16 cellular contexts compared by ENCODE assay signal in the genomic region with DNA sequence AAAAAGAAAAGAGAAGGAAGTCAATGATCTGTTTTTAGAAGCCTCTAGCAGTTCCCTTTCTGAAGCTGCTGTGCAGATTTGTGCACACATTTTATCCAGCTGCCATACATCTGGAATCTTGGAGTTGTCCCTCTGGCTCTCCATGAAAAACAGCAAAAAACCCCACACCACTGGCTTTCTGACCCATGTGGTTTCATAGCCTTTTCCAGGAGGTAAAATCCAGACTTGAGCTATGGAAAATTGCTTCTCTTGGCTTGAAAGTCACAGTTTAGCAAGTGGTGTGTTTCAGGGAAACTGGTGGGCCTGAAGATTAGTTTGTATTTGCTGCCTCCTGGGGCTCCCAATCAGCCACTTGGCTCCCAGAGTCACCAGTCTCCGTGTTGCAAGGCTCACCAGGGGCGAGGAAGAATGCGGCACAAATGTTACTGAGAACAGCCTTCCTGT. TPM values are rescaled to one million over a fixed set of nuclear protein-coding genes. Genes with fewer than 3 reads are reported as not detected.
DNase-seq lines count a peak whose midpoint lies in the region; ATAC-seq and TF ChIP-seq lines count a peak whose summit lies in the region.
"Had no signal": no experiment of that assay in that cellular context is flagged by ENCODE, and none has a peak within 500 bp of the region (broad histone marks: within the 10 kb centered on the region; RNA-seq: fewer than 3 reads in every experiment).

No MANE protein-coding gene starts in this region.

- TF ChIP-seq CTCF in endodermal cell (conservative IDR thresholded peaks at IDR 0.05): peak; percentile 25
- no peak for TF ChIP-seq CTCF in SK-N-SH (IDR thresholded peaks at IDR 0.05)

- H3K4me2 ChIP-seq in SK-N-SH: no peak overlapping the region

- no peaks in the 10 kb centered on the region for H3K79me2 ChIP-seq in SK-N-SH (ENCODE audit: insufficient read depth)

- H3K9me3 ChIP-seq in endodermal cell (ENCODE audit: control insufficient read depth, low read length) (no peaks in the 10 kb centered on the region), SK-N-SH (no peaks in the 10 kb centered on the region)
- H3K9me3 ChIP-seq: Peyer's patch had no signal

- in situ Hi-C loops in KBM-7 (cut with MboI; ENCODE audit: low pct_unique_long_range_greater_than_20kb, low sequenced_read_pairs): no loop called here

- H3K4me3 ChIP-seq in endodermal cell (ENCODE audit: low read length) (no peak overlapping the region), SK-N-SH (ENCODE audit: low read depth in 2 of 2, low read length in 1 of 2) (no peak overlapping the region)
- H3K4me3 ChIP-seq: Peyer's patch had no signal

- no peak overlapping the region for H3K27ac ChIP-seq in endodermal cell (ENCODE audit: low read depth, low read length)
- no peak overlapping the region for H3K27ac ChIP-seq in SK-N-SH (ENCODE audit: low read depth in 2 of 2, low read length in 1 of 2)
- H3K27ac ChIP-seq: C4-2B, Peyer's patch had no signal

- peaks cover 8% of the 10 kb centered on the region for H3K4me1 Mint-ChIP-seq in endodermal cell

- TF ChIP-seq EP300 in SK-N-SH (IDR thresholded peaks at IDR 0.05; ENCODE audit: borderline replicate concordance in 1 of 2, low read depth in 1 of 2, low read length in 1 of 2): no peak

- H3K9ac ChIP-seq in endodermal cell (ENCODE audit: extremely low read depth, low read length, poor library complexity, severe bottlenecking): no peak overlapping the region
- H3K9ac ChIP-seq in SK-N-SH: no peak overlapping the region

- H3K9me2 ChIP-seq in SK-N-SH: no peaks in the 10 kb centered on the region

- CTCF ChIA-PET in SK-N-SH (lab: Yijun Ruan, JAX): no interaction called here

- H4K20me1 ChIP-seq in SK-N-SH (ENCODE audit: insufficient read depth): no peaks in the 10 kb centered on the region

- H3K27me3 ChIP-seq in endodermal cell (ENCODE audit: control insufficient read depth, insufficient read depth, low read length, poor library complexity, severe bottlenecking): no peaks in the 10 kb centered on the region
- H3K27me3 ChIP-seq in SK-N-SH (ENCODE audit: insufficient read depth): no peaks in the 10 kb centered on the region; the same call in 1 of the 2 replicates
- H3K27me3 ChIP-seq: Peyer's patch had no signal

- H3K36me3 ChIP-seq in endodermal cell (ENCODE audit: control insufficient read depth, insufficient read depth, low read length): no peaks in the 10 kb centered on the region
- no peaks in the 10 kb centered on the region for H3K36me3 ChIP-seq in SK-N-SH (replicated peaks in 1 of 2; ENCODE audit: control insufficient read depth in 1 of 2, insufficient read depth in 2 of 2, low read length in 1 of 2)
- H3K36me3 ChIP-seq: Peyer's patch had no signal

- H3K36me3 Mint-ChIP-seq in endodermal cell (ENCODE audit: low read depth): no peaks in the 10 kb centered on the region
- H3K36me3 Mint-ChIP-seq: activated CD4-positive, alpha-beta memory T cell treated with anti-CD3 and anti-CD28 coated beads for 36 hours had no signal

- peak; percentile 43 for DNase-seq in AG20443 (ENCODE audit: low spot score)
- DNase-seq in KBM-7: peak; percentile 43
- peak; percentile 59 for DNase-seq in endodermal cell
- peak; percentile 36 for DNase-seq in mucosa of gallbladder (ENCODE audit: low spot score)
- no peak for DNase-seq in SK-N-SH
- DNase-seq in NCI-H774 (lab: John Stamatoyannopoulos, UW): no peak
- DNase-seq in effector CD8-positive, alpha-beta T cell (lab: John Stamatoyannopoulos, UW): no peak
- DNase-seq: activated CD4-positive, alpha-beta memory T cell treated with anti-CD3 and anti-CD28 coated beads for 36 hours; activated effector memory CD4-positive, alpha-beta T cell treated with anti-CD3 and anti-CD28 coated beads, Interleukin-2, amount 50 U/mL, for 16 hours; NCI-H226; Peyer's patch; stimulated activated CD4-positive, alpha-beta T cell treated with anti-CD3 and anti-CD28 coated beads, Interleukin-4, amount 100 ng/mL, for 4 hours; T-helper 9 cell had no signal

- H2AFZ ChIP-seq in SK-N-SH (ENCODE audit: low read depth): no peak overlapping the region

- H3K4me1 ChIP-seq in endodermal cell (ENCODE audit: control insufficient read depth, insufficient read depth, low read length): no peaks in the 10 kb centered on the region
- H3K4me1 ChIP-seq in SK-N-SH (ENCODE audit: control insufficient read depth in 1 of 2, insufficient read depth in 2 of 2, low read depth in 1 of 2, low read length in 1 of 2): no peaks in the 10 kb centered on the region

- H3K9me3 Mint-ChIP-seq in endodermal cell: no peaks in the 10 kb centered on the region
- H3K9me3 Mint-ChIP-seq: activated CD4-positive, alpha-beta memory T cell treated with anti-CD3 and anti-CD28 coated beads for 36 hours; stimulated activated naive CD8-positive, alpha-beta T cell treated with anti-CD3 and anti-CD28 coated beads, Interleukin-15, Interleukin-2, amounts not matched to agents 100 ng/mL and 50 ng/mL, for 24 hours had no signal

- H3K4me3 Mint-ChIP-seq in endodermal cell: no peak overlapping the region
- H3K4me3 Mint-ChIP-seq: activated CD4-positive, alpha-beta memory T cell treated with anti-CD3 and anti-CD28 coated beads for 36 hours; stimulated activated naive CD8-positive, alpha-beta T cell treated with anti-CD3 and anti-CD28 coated beads, Interleukin-15, Interleukin-2, amounts not matched to agents 100 ng/mL and 50 ng/mL, for 24 hours had no signal

- no peak overlapping the region for H3K27ac Mint-ChIP-seq in endodermal cell
- H3K27ac Mint-ChIP-seq: activated CD4-positive, alpha-beta memory T cell treated with anti-CD3 and anti-CD28 coated beads for 36 hours; stimulated activated naive CD8-positive, alpha-beta T cell treated with anti-CD3 and anti-CD28 coated beads, Interleukin-15, Interleukin-2, amounts not matched to agents 100 ng/mL and 50 ng/mL, for 24 hours had no signal

- POLR2A ChIA-PET in SK-N-SH (lab: Yijun Ruan, JAX): no interaction called here

- H3F3A ChIP-seq in SK-N-SH (replicated peaks; ENCODE audit: insufficient read depth): no peaks in the 10 kb centered on the region

- H3K27me3 Mint-ChIP-seq in endodermal cell (ENCODE audit: insufficient read depth): peaks cover 1% of the 10 kb centered on the region

- TF ChIP-seq RAD21 in SK-N-SH (IDR thresholded peaks at IDR 0.05; ENCODE audit: low read length): no peak

- ATAC-seq in GM18858 (IDR thresholded peaks at IDR 0.05; ENCODE audit: unreplicated experiment): no peak

- 72 to 88% methylated on average over 2 to 3 of the region's 3 CpGs for WGBS in endodermal cell (ENCODE audit: insufficient coverage in 1 of 2, insufficient read length in 1 of 2), 2 experiments
- WGBS in SK-N-SH (ENCODE audit: low lambda C conversion rate): 83% methylated on average over 2 of the region's 3 CpGs

TF ChIP-seq in SK-N-SH, 30 proteins besides CTCF, POLR2A, EP300 and RAD21 (continues in another document):
- TF ChIP-seq GABPA (IDR thresholded peaks at IDR 0.05; ENCODE audit: low read depth) (no peak), SIN3A (IDR thresholded peaks at IDR 0.05; ENCODE audit: borderline replicate concordance, low read depth, low read length) (no peak), MXI1 (IDR thresholded peaks at IDR 0.05; ENCODE audit: low read depth, low read length) (no peak), FOSL2 (IDR thresholded peaks at IDR 0.05; ENCODE audit: borderline replicate concordance, low read depth) (no peak), ELF1 (IDR thresholded peaks at IDR 0.05) (no peak), FOXJ3 (CRISPR knock-in tag; IDR thresholded peaks at IDR 0.05) (no peak), FOXM1 (IDR thresholded peaks at IDR 0.05; ENCODE audit: low read depth) (no peak), CHD2 (IDR thresholded peaks at IDR 0.05; ENCODE audit: low read length, partially characterized antibody) (no peak), SMC3 (IDR thresholded peaks at IDR 0.05; ENCODE audit: low read depth, low read length) (no peak)
- TF ChIP-seq, protein P1, sequence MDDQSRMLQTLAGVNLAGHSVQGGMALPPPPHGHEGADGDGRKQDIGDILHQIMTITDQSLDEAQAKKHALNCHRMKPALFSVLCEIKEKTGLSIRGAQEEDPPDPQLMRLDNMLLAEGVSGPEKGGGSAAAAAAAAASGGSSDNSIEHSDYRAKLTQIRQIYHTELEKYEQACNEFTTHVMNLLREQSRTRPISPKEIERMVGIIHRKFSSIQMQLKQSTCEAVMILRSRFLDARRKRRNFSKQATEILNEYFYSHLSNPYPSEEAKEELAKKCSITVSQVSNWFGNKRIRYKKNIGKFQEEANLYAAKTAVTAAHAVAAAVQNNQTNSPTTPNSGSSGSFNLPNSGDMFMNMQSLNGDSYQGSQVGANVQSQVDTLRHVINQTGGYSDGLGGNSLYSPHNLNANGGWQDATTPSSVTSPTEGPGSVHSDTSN (IDR thresholded peaks at IDR 0.05): no peak
- TF ChIP-seq, protein P2, sequence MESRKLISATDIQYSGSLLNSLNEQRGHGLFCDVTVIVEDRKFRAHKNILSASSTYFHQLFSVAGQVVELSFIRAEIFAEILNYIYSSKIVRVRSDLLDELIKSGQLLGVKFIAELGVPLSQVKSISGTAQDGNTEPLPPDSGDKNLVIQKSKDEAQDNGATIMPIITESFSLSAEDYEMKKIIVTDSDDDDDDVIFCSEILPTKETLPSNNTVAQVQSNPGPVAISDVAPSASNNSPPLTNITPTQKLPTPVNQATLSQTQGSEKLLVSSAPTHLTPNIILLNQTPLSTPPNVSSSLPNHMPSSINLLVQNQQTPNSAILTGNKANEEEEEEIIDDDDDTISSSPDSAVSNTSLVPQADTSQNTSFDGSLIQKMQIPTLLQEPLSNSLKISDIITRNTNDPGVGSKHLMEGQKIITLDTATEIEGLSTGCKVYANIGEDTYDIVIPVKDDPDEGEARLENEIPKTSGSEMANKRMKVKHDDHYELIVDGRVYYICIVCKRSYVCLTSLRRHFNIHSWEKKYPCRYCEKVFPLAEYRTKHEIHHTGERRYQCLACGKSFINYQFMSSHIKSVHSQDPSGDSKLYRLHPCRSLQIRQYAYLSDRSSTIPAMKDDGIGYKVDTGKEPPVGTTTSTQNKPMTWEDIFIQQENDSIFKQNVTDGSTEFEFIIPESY (IDR thresholded peaks at IDR 0.05; ENCODE audit: borderline replicate concordance, low read depth): no peak
- TF ChIP-seq, protein P3, sequence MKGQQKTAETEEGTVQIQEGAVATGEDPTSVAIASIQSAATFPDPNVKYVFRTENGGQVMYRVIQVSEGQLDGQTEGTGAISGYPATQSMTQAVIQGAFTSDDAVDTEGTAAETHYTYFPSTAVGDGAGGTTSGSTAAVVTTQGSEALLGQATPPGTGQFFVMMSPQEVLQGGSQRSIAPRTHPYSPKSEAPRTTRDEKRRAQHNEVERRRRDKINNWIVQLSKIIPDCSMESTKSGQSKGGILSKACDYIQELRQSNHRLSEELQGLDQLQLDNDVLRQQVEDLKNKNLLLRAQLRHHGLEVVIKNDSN (IDR thresholded peaks at IDR 0.05; ENCODE audit: borderline replicate concordance, low read depth): no peak

RNA-seq across cellular contexts. Expression of a gene that starts 50.2 kb away (rescaled TPM):
- total RNA-seq in endodermal cell (not detected), mucosa of gallbladder (1.7 TPM)
- polyA plus RNA-seq in endodermal cell (2013, experiment 1 of 2): 0.11 TPM
- polyA plus RNA-seq in endodermal cell (2013, experiment 2 of 2): not detected
- polyA plus RNA-seq in SK-N-SH (2012; rRNA removed): not detected in 2 replicates
- not detected in 2 replicates for polyA plus RNA-seq in SK-N-SH (2012; cell fraction: cytosol; rRNA removed)
- polyA plus RNA-seq in SK-N-SH (2012; cell fraction: nucleus; rRNA removed): not detected in 2 replicates
- total RNA-seq: activated CD4-positive, alpha-beta memory T cell treated with anti-CD3 and anti-CD28 coated beads for 36 hours had no signal

Comparison
In these comparisons a context has a peak if more than half of its experiments do, and no peak if none do; other contexts are left out.
1. DNase-seq: peak in AG20443 (single experiment), KBM-7 (single experiment), endodermal cell (single experiment) and mucosa of gallbladder (single experiment); none in SK-N-SH (single experiment), NCI-H774 (single experiment) and effector CD8-positive, alpha-beta T cell (single experiment).